ENCODE assay signal across 27 cellular contexts in the genomic region with DNA sequence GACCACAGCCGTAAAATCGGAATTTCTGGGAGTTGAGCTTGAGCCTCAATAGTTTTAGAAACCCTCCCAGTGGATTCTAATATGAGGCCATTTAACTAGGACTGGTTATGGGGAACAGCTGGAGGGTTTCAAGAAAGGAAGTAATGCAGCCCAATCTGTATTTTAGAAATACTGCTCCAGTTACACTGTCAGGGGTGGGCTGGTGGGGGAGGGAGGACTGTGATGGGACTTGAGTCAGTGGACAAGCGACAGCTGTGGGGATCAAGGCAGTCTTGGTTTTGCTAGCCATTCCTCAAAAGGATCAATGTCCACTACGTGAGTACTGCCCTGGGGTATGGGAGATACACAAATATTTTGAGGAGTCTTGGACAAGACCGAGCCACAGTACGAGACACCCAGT.
"Had no signal": no experiment of that assay in that cellular context is flagged by ENCODE, and none has a peak within 500 bp of the region (broad histone marks: within the 10 kb centered on the region; RNA-seq: fewer than 3 reads in every experiment).

No MANE protein-coding gene starts in this region.

- H3K9me3 Mint-ChIP-seq: activated CD4-positive, alpha-beta T cell treated with anti-CD3 and anti-CD28 coated beads, Interleukin-2, amount 10 ng/mL, durations not matched to agents 24 days and 14 days had no signal

- H3K27ac Mint-ChIP-seq: activated CD4-positive, alpha-beta memory T cell treated with anti-CD3 and anti-CD28 coated beads for 36 hours; activated CD4-positive, alpha-beta T cell treated with anti-CD3 and anti-CD28 coated beads, Interleukin-2, amount 10 ng/mL, durations not matched to agents 24 days and 14 days; activated naive CD8-positive, alpha-beta T cell treated with anti-CD3 and anti-CD28 coated beads, Interleukin-2, amount 10 ng/mL, durations not matched to agents 7 days and 5 days; T-helper 1 cell treated with Interleukin-12 subunit alpha and Interleukin-12 subunit beta and Interleukin-4 antibody, amounts not matched to agents 30 μg/mL and 1 μg/mL, for 36 hours; WTC11 had no signal

- H3K4me1 Mint-ChIP-seq: activated CD4-positive, alpha-beta T cell treated with anti-CD3 and anti-CD28 coated beads, Interleukin-2, amount 10 ng/mL, durations not matched to agents 24 days and 14 days; WTC11 had no signal

- H3K4me1 ChIP-seq: adrenal gland, Peyer's patch had no signal

- H3K27me3 Mint-ChIP-seq: activated CD4-positive, alpha-beta memory T cell treated with anti-CD3 and anti-CD28 coated beads for 36 hours had no signal

- H3K27ac ChIP-seq: adrenal gland, breast epithelium, Peyer's patch, RWPE1, SJSA1 had no signal

- H3K36me3 Mint-ChIP-seq: activated CD4-positive, alpha-beta memory T cell treated with anti-CD3 and anti-CD28 coated beads for 36 hours; activated naive CD8-positive, alpha-beta T cell treated with anti-CD3 and anti-CD28 coated beads, Interleukin-2, amount 10 ng/mL, durations not matched to agents 7 days and 5 days had no signal

- H3K36me3 ChIP-seq: adrenal gland, breast epithelium, Peyer's patch, SJSA1 had no signal

- H3K27me3 ChIP-seq: adrenal gland, breast epithelium, Peyer's patch, SJSA1 had no signal

- H3K4me3 ChIP-seq: adrenal gland, breast epithelium, K562, Peyer's patch, SJSA1 had no signal

- H3K9me3 ChIP-seq: adrenal gland, Peyer's patch, SJSA1 had no signal

- DNase-seq: activated CD4-positive, alpha-beta memory T cell treated with anti-CD3 and anti-CD28 coated beads for 36 hours; activated CD4-positive, alpha-beta T cell treated with anti-CD3 and anti-CD28 coated beads, Interleukin-2, amount 10 ng/mL, durations not matched to agents 24 days and 14 days; activated CD4-positive, CD25-positive, alpha-beta regulatory T cell treated with anti-CD3 and anti-CD28 coated beads, Interleukin-2, amount 50 U/mL, for 72 hours; activated CD8-positive, alpha-beta memory T cell treated with anti-CD3 and anti-CD28 coated beads, Interleukin-2, amount 50 U/mL, for 4 hours; activated naive CD4-positive, alpha-beta T cell treated with anti-CD3 and anti-CD28 coated beads, Interleukin-2, amount 50 U/mL, for 16 hours; activated naive CD8-positive, alpha-beta T cell treated with anti-CD3 and anti-CD28 coated beads, Interleukin-2, amount 10 ng/mL, durations not matched to agents 7 days and 5 days; adrenal gland; anterior cingulate cortex; central memory CD4-positive, alpha-beta T cell; Karpas-422; NCI-H1105 treated with DMSO at 0.1 percent for 48 hours; NCI-H146; NCI-H2029; NCI-H2107; NCI-H2171 treated with DMSO at 0.1 percent for 48 hours; NCI-H226; NCI-H510A; NCI-H526 treated with DMSO at 0.1 percent for 48 hours; NCI-H82; Peyer's patch; Right ventricle myocardium superior had no signal

- H3K4me3 Mint-ChIP-seq: activated CD4-positive, alpha-beta memory T cell treated with anti-CD3 and anti-CD28 coated beads for 36 hours; activated CD4-positive, alpha-beta T cell treated with anti-CD3 and anti-CD28 coated beads, Interleukin-2, amount 10 ng/mL, durations not matched to agents 24 days and 14 days; activated naive CD8-positive, alpha-beta T cell treated with anti-CD3 and anti-CD28 coated beads, Interleukin-2, amount 10 ng/mL, durations not matched to agents 7 days and 5 days; T-helper 1 cell treated with Interleukin-12 subunit alpha and Interleukin-12 subunit beta and Interleukin-4 antibody, amounts not matched to agents 30 μg/mL and 1 μg/mL, for 36 hours; WTC11 had no signal

- ATAC-seq: K562, WTC11 had no signal
